19 cellular contexts compared by ENCODE assay signal in genomic region chr11:45518853-45519545, GRCh38.
"Had no signal": no experiment of that assay in that cellular context is flagged by ENCODE, and none has a peak within 500 bp of the region (broad histone marks: within the 10 kb centered on the region; RNA-seq: fewer than 3 reads in every experiment).

No MANE protein-coding gene starts in this region.

- H3K36me3 ChIP-seq: lower lobe of right lung, neural progenitor cell, ovary, spleen, thoracic aorta had no signal

- H3K27me3 Mint-ChIP-seq: activated CD4-positive, alpha-beta memory T cell treated with anti-CD3 and anti-CD28 coated beads for 36 hours; activated CD4-positive, alpha-beta T cell treated with anti-CD3 and anti-CD28 coated beads for 36 hours; central memory CD8-positive, alpha-beta T cell had no signal

- H3K4me1 ChIP-seq: lower lobe of right lung, spleen had no signal

- H3K27me3 ChIP-seq: neural progenitor cell, ovary, spleen had no signal

- FAIRE-seq: frontal cortex, islet of Langerhans had no signal

- DNase-seq: activated CD4-positive, alpha-beta memory T cell treated with anti-CD3 and anti-CD28 coated beads for 36 hours; activated CD4-positive, alpha-beta T cell treated with anti-CD3 and anti-CD28 coated beads for 36 hours; activated gamma-delta T cell; activated T-cell treated with anti-CD3 and anti-CD28 coated beads, Interleukin-2, amount 50 U/mL, for 4 hours; effector CD8-positive, alpha-beta T cell; left colon; lower lobe of right lung; midbrain; ovary; spleen; stimulated activated CD4-positive, alpha-beta T cell treated with anti-CD3 and anti-CD28 coated beads, Interleukin-1b, Interleukin-23, amount 100 ng/mL, for 48 hours had no signal

- H3K36me3 Mint-ChIP-seq: activated CD4-positive, alpha-beta memory T cell treated with anti-CD3 and anti-CD28 coated beads for 36 hours; neural progenitor cell had no signal

- ATAC-seq: activated CD4-positive, alpha-beta T cell treated with anti-CD3 and anti-CD28 coated beads for 36 hours; activated naive CD4-positive, alpha-beta T cell treated with anti-CD3 and anti-CD28 coated beads, Interleukin-2, amount 50 U/mL, for 72 hours; activated T-cell treated with anti-CD3 and anti-CD28 coated beads, Interleukin-2, amount 50 U/mL, for 4 hours; left colon; lower lobe of right lung; sciatic nerve had no signal

- H3K4me1 Mint-ChIP-seq: activated CD4-positive, alpha-beta T cell treated with anti-CD3 and anti-CD28 coated beads for 36 hours; central memory CD8-positive, alpha-beta T cell had no signal

- H3K4me3 ChIP-seq: lower lobe of right lung, neural progenitor cell, ovary, spleen, thoracic aorta had no signal

- H3K9me3 ChIP-seq: lower lobe of right lung, ovary, thoracic aorta had no signal

- H3K27ac ChIP-seq: lower lobe of right lung, neural progenitor cell, ovary, spleen, thoracic aorta had no signal

- H3K27ac Mint-ChIP-seq: activated CD4-positive, alpha-beta memory T cell treated with anti-CD3 and anti-CD28 coated beads for 36 hours; activated CD4-positive, alpha-beta T cell treated with anti-CD3 and anti-CD28 coated beads for 36 hours; activated naive CD4-positive, alpha-beta T cell treated with anti-CD3 and anti-CD28 coated beads, Interleukin-2, amount 50 U/mL, for 72 hours; neural progenitor cell; T-helper 1 cell treated with Interleukin-12 subunit alpha and Interleukin-12 subunit beta and Interleukin-4 antibody, amounts not matched to agents 30 μg/mL and 1 μg/mL, for 36 hours had no signal

- H3K4me3 Mint-ChIP-seq: activated CD4-positive, alpha-beta memory T cell treated with anti-CD3 and anti-CD28 coated beads for 36 hours; activated CD4-positive, alpha-beta T cell treated with anti-CD3 and anti-CD28 coated beads for 36 hours; activated T-cell treated with anti-CD3 and anti-CD28 coated beads, Interleukin-2, amount 50 U/mL, for 4 hours; central memory CD8-positive, alpha-beta T cell; neural progenitor cell; T-helper 1 cell treated with Interleukin-12 subunit alpha and Interleukin-12 subunit beta and Interleukin-4 antibody, amounts not matched to agents 30 μg/mL and 1 μg/mL, for 36 hours had no signal
